11 cellular contexts compared by ENCODE assay signal in the genomic region with DNA sequence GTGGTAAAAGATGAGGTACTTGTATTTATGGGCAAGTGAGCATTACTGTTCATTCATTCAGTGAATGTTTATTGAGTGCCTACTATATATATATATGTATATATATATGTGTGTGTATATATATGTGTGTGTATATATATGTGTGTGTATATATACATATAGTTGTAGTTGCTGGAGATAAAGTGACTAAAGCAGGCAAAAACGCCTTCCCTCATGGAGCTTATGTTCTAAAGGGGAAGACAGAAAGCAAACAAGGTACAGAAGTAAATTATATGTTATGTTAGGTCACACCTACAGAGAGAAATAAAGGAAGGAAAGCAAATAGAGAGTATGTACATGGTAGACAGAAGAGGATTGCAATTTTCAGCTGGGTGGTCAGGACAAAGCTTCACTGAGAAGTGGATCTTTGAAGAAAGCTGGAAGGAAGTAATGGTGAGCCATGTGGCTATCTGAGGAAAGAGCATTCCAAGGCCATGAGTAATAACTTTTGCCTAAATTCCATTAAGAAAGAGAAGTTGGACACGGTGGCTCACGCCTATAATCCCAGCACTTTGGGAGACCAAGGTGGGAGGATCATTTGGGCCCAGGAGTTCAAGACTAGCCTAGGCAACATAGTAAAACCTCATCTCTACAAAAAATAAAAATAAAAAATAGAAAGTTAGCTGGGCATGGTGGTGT. TPM values are rescaled to one million over a fixed set of nuclear protein-coding genes. Genes with fewer than 3 reads are reported as not detected.
DNase-seq lines count a peak whose midpoint lies in the region; ATAC-seq and TF ChIP-seq lines count a peak whose summit lies in the region.
"Had no signal": no experiment of that assay in that cellular context is flagged by ENCODE, and none has a peak within 500 bp of the region (broad histone marks: within the 10 kb centered on the region; RNA-seq: fewer than 3 reads in every experiment).

No MANE protein-coding gene starts in this region.

- in situ Hi-C loops in GM23248 (cut with MboI) (no loop called here), SK-MEL-5 (cut with HindIII; ENCODE audit: low pct_unique_long_range_greater_than_20kb, low sequenced_read_pairs) (no loop called here)

- H3K9me3 ChIP-seq in GM23248 (ENCODE audit: low read depth) (no peaks in the 10 kb centered on the region), smooth muscle cell (replicated peaks; ENCODE audit: low read depth) (no peaks in the 10 kb centered on the region)
- no peaks in the 10 kb centered on the region for H3K9me3 ChIP-seq in effector memory CD4-positive, alpha-beta T cell (ENCODE audit: control insufficient read depth, low read length)

- H4K20me1 ChIP-seq in GM23248 (ENCODE audit: insufficient read depth), result no peaks in the 10 kb centered on the region
- no peaks in the 10 kb centered on the region for H4K20me1 ChIP-seq in smooth muscle cell (ENCODE audit: low read depth)

- WGBS in GM23248 (ENCODE audit: low coverage in 1 of 2, low lambda C conversion rate in 2 of 2, missing lambda C conversion rate in 2 of 2), 2 experiments, result 31 to 32% methylated on average over 3 of the region's 3 CpGs
- 43% methylated on average over 3 of the region's 3 CpGs for WGBS in smooth muscle cell (ENCODE audit: low lambda C conversion rate)

- H3K4me2 ChIP-seq in GM23248 (ENCODE audit: unreplicated experiment) (peak overlapping the region; percentile 1), smooth muscle cell (no peak overlapping the region)

- DNase-seq in GM23248, result peak; percentile 83
- DNase-seq in SK-MEL-5 (ENCODE audit: low read depth, low spot score), result peak; percentile 29
- DNase-seq in fibroblast of peridontal ligament (ENCODE audit: extremely low read depth), result peak; percentile 84
- DNase-seq in stromal cell of bone marrow (ENCODE audit: low read depth), result peak; percentile 51
- no peak for DNase-seq in smooth muscle cell (lab: John Stamatoyannopoulos, UW; ENCODE audit: unreplicated experiment)
- DNase-seq in NCI-H748 (lab: John Stamatoyannopoulos, UW; ENCODE audit: unreplicated experiment), result no peak
- DNase-seq in effector memory CD4-positive, alpha-beta T cell, result no peak
- DNase-seq: effector CD4-positive, alpha-beta T cell; NCI-H1694; T1000 had no signal

- H3F3A ChIP-seq in GM23248 (ENCODE audit: insufficient read depth), result no peaks in the 10 kb centered on the region; the same call in 1 of the 2 replicates
- no peaks in the 10 kb centered on the region for H3F3A ChIP-seq in smooth muscle cell (ENCODE audit: low read depth)

- no peaks in the 10 kb centered on the region for H3K9me2 ChIP-seq in GM23248 (ENCODE audit: insufficient read depth)

- H3K4me1 ChIP-seq in GM23248 (ENCODE audit: insufficient read depth) (peaks cover 10% of the 10 kb centered on the region), smooth muscle cell (ENCODE audit: low read depth) (no peaks in the 10 kb centered on the region)
- H3K4me1 ChIP-seq in effector memory CD4-positive, alpha-beta T cell (ENCODE audit: control insufficient read depth, insufficient read depth, low read length, poor library complexity, severe bottlenecking), result no peaks in the 10 kb centered on the region

- H3K79me2 ChIP-seq in GM23248 (ENCODE audit: insufficient read depth), result no peaks in the 10 kb centered on the region
- H3K79me2 ChIP-seq in smooth muscle cell (ENCODE audit: low read depth), result no peaks in the 10 kb centered on the region

- no peak for ATAC-seq in HG03565 (IDR thresholded peaks at IDR 0.05; ENCODE audit: unreplicated experiment)

- TF ChIP-seq CTCF in smooth muscle cell (IDR thresholded peaks at IDR 0.05; ENCODE audit: borderline replicate concordance, insufficient read depth, poor library complexity, severe bottlenecking), result no peak

- no peaks in the 10 kb centered on the region for H3K36me3 ChIP-seq in GM23248 (ENCODE audit: low read depth)
- no peaks in the 10 kb centered on the region for H3K36me3 ChIP-seq in smooth muscle cell (ENCODE audit: low read depth)
- H3K36me3 ChIP-seq in effector memory CD4-positive, alpha-beta T cell (ENCODE audit: control insufficient read depth, insufficient read depth, low read length), result no peaks in the 10 kb centered on the region

- no peaks in the 10 kb centered on the region for H3K27me3 ChIP-seq in GM23248 (replicated peaks; ENCODE audit: insufficient read depth)
- no peaks in the 10 kb centered on the region for H3K27me3 ChIP-seq in smooth muscle cell (ENCODE audit: low read depth)
- H3K27me3 ChIP-seq in effector memory CD4-positive, alpha-beta T cell (replicated peaks; ENCODE audit: control insufficient read depth, insufficient read depth, low read length, poor library complexity, severe bottlenecking), result no peaks in the 10 kb centered on the region

- H2AFZ ChIP-seq in GM23248 (peak overlapping the region; percentile 3; the same call in 1 of the 2 replicates), smooth muscle cell (ENCODE audit: low read depth) (no peak overlapping the region)

- no peak overlapping the region for H3K9ac ChIP-seq in GM23248
- H3K9ac ChIP-seq in smooth muscle cell (ENCODE audit: low read depth), result no peak overlapping the region

- no peak overlapping the region for H3K4me3 ChIP-seq in GM23248
- no peak overlapping the region for H3K4me3 ChIP-seq in smooth muscle cell
- no peak overlapping the region for H3K4me3 ChIP-seq in effector memory CD4-positive, alpha-beta T cell (ENCODE audit: insufficient read depth, low read depth, low read length, poor library complexity, severe bottlenecking)

- H3K27ac ChIP-seq in GM23248, result peak overlapping the region; percentile 40
- no peak overlapping the region for H3K27ac ChIP-seq in smooth muscle cell (ENCODE audit: low read depth)
- no peak overlapping the region for H3K27ac ChIP-seq in effector memory CD4-positive, alpha-beta T cell (ENCODE audit: insufficient read depth, low read length, poor library complexity, severe bottlenecking)

RNA-seq across cellular contexts. Expression of a gene that starts 33.5 kb away (rescaled TPM):
- total RNA-seq in GM23248 (2014; rRNA removed; shearing (Covaris generic)), result 0.11 and 0.13 TPM in 2 replicates
- polyA plus RNA-seq in GM23248 (2016; fragmentation: Nextera tagmentation; extraction: Ambion mirVana), result 0.08 and 0.09 TPM in 2 replicates
- not detected in 2 replicates for total RNA-seq in SK-MEL-5 (2014; rRNA removed; shearing (Covaris generic))
- polyA plus RNA-seq in SK-MEL-5 (2015; cell fraction: cytosol; rRNA removed), result not detected in 2 replicates
- polyA plus RNA-seq in SK-MEL-5 (2015; cell fraction: nucleus; rRNA removed), result not detected in 2 replicates
- 0.04 TPM in 1 of 2 replicates, not detected in the other for total RNA-seq in smooth muscle cell
- not detected in 2 replicates for polyA plus RNA-seq in smooth muscle cell

RNA-seq across cellular contexts. Expression of a gene that starts 53.9 kb away (rescaled TPM):
- total RNA-seq in GM23248 (2014; rRNA removed; shearing (Covaris generic)), result 20.6 and 22.2 TPM in 2 replicates
- polyA plus RNA-seq in GM23248 (2016; fragmentation: Nextera tagmentation; extraction: Ambion mirVana), result 34.4 and 34.6 TPM in 2 replicates
- total RNA-seq in SK-MEL-5 (2014; rRNA removed; shearing (Covaris generic)), result 0.27 and 0.77 TPM in 2 replicates
- 0.86 and 1.4 TPM in 2 replicates for polyA plus RNA-seq in SK-MEL-5 (2015; cell fraction: cytosol; rRNA removed)
- polyA plus RNA-seq in SK-MEL-5 (2015; cell fraction: nucleus; rRNA removed), result 0.31 and 0.60 TPM in 2 replicates
- 10.2 and 13.7 TPM in 2 replicates for total RNA-seq in smooth muscle cell
- 14.9 and 25.8 TPM in 2 replicates for polyA plus RNA-seq in smooth muscle cell

RNA-seq across cellular contexts. Expression of a gene that starts 56.3 kb away (rescaled TPM):
- total RNA-seq in GM23248 (2014; rRNA removed; shearing (Covaris generic)), result not detected in 2 replicates
- polyA plus RNA-seq in GM23248 (2016; fragmentation: Nextera tagmentation; extraction: Ambion mirVana) (not detected in 2 replicates), smooth muscle cell (not detected in 2 replicates)
- not detected in 2 replicates for total RNA-seq in SK-MEL-5 (2014; rRNA removed; shearing (Covaris generic))
- polyA plus RNA-seq in SK-MEL-5 (2015; cell fraction: cytosol; rRNA removed), result not detected in 2 replicates
- polyA plus RNA-seq in SK-MEL-5 (2015; cell fraction: nucleus; rRNA removed), result not detected in 2 replicates
- total RNA-seq in smooth muscle cell, result 0.67 TPM in 1 of 2 replicates, not detected in the other

Comparison
In these comparisons a context has a peak if more than half of its experiments do, and no peak if none do; other contexts are left out.
1. DNase-seq: peak in GM23248 (single experiment), SK-MEL-5 (single experiment), fibroblast of peridontal ligament (single experiment) and stromal cell of bone marrow (single experiment); none in smooth muscle cell (single experiment), NCI-H748 (single experiment) and effector memory CD4-positive, alpha-beta T cell (0 of 3).